8 cellular contexts compared by ENCODE assay signal in genomic region chr12:27970391-27970980, GRCh38. TPM values are rescaled to one million over a fixed set of nuclear protein-coding genes. Genes with fewer than 3 reads are reported as not detected.
DNase-seq lines count a peak whose midpoint lies in the region; ATAC-seq and TF ChIP-seq lines count a peak whose summit lies in the region.

No MANE protein-coding gene starts in this region.

- no peak for TF ChIP-seq POLR2A in prostate gland (IDR thresholded peaks at IDR 0.05)

- ATAC-seq in HG02610 (IDR thresholded peaks at IDR 0.05; ENCODE audit: unreplicated experiment), result peak; percentile 15

- peak; percentile 73 for DNase-seq in DMS 273 (lab: John Stamatoyannopoulos, UW; ENCODE audit: unreplicated experiment)
- DNase-seq in DMS 273 treated with DMSO at 0.1 percent for 48 hours (lab: John Stamatoyannopoulos, UW), result no peak
- DNase-seq in WERI-Rb-1, result peak; percentile 25
- peak; percentile 36 for DNase-seq in germinal center (ENCODE audit: low spot score)
- DNase-seq in prostate gland (ENCODE audit: low spot score), result no peak
- DNase-seq in foreskin melanocyte, result no peak
- no peak for DNase-seq in GF-D8 (lab: John Stamatoyannopoulos, UW)

- H3K9me3 ChIP-seq in WERI-Rb-1 (ENCODE audit: severe bottlenecking) (no peaks in the 10 kb centered on the region), prostate gland (no peaks in the 10 kb centered on the region)

- no peaks in the 10 kb centered on the region for H3K36me3 ChIP-seq in WERI-Rb-1
- H3K36me3 ChIP-seq in prostate gland, result no peaks in the 10 kb centered on the region

- H3K27ac ChIP-seq in WERI-Rb-1, result no peak overlapping the region
- H3K27ac ChIP-seq in prostate gland, result peak overlapping the region; percentile 2 to 31

- 1% methylated on average over 45 of the region's 64 CpGs for WGBS in prostate gland

- peak overlapping the region; percentile 64 for H3K4me3 ChIP-seq in WERI-Rb-1 (ENCODE audit: low read depth, low read length)
- H3K4me3 ChIP-seq in prostate gland, result peak overlapping the region; percentile 39 to 40

- peaks cover 13% of the 10 kb centered on the region for H3K27me3 ChIP-seq in WERI-Rb-1 (ENCODE audit: insufficient read depth, low read depth, severe bottlenecking)
- peaks cover 9% of the 10 kb centered on the region for H3K27me3 ChIP-seq in prostate gland (replicated peaks; ENCODE audit: insufficient read depth)

- H3K4me1 ChIP-seq in prostate gland (replicated peaks), result peaks cover 4% of the 10 kb centered on the region

- intact Hi-C loops in prostate gland (cut with DNase I), result loop anchor here (10.0 kb wide), 2 partner anchors 204 to 1024 kb away; no protein-coding TSS in a partner anchor

- TF ChIP-seq CTCF in WERI-Rb-1 (IDR thresholded peaks at IDR 0.05; ENCODE audit: low read depth, low read length) (no peak), prostate gland (IDR thresholded peaks at IDR 0.05) (no peak)

RNA-seq across cellular contexts. Expression of gene PTHLH, which starts 2.0 kb away (rescaled TPM):
- total RNA-seq in prostate gland, result under 1 TPM; 0.51 to 0.64 TPM

Comparison
In these comparisons a context has a peak if more than half of its experiments do, and no peak if none do; other contexts are left out.
1. DNase-seq: peak in DMS 273 (single experiment), WERI-Rb-1 (single experiment) and germinal center (single experiment); none in DMS 273 treated with DMSO at 0.1 percent for 48 hours (single experiment), prostate gland (single experiment), foreskin melanocyte (single experiment) and GF-D8 (single experiment).